In the genomic region with DNA sequence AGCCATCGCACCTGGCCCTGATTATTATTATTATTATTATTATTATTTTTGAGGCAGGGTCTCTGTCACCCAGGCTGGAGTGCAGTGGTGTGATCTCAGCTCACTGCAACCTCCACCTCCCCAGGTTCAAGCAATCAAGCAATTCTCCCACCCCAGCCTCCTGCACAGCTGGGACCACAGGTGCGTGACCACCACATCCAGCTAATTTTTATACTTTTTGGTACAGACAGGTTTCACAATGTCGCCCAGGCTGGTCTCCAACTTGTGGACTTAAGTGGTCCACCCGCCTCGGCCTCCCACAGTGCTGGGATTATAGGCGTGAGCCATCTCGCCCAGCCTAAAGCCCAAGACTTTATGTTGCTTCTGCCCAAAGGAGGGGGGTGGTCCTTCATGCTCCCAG, we compare ENCODE assay signal across 14 cellular contexts. TPM values are rescaled to one million over a fixed set of nuclear protein-coding genes. Genes with fewer than 3 reads are reported as not detected.
DNase-seq lines count a peak whose midpoint lies in the region; ATAC-seq and TF ChIP-seq lines count a peak whose summit lies in the region.
"Had no signal": no experiment of that assay in that cellular context is flagged by ENCODE, and none has a peak within 500 bp of the region (broad histone marks: within the 10 kb centered on the region; RNA-seq: fewer than 3 reads in every experiment).

No MANE protein-coding gene starts in this region.

- H3K4me3 ChIP-seq in left ventricle myocardium inferior (no peak overlapping the region), heart left ventricle (no peak overlapping the region), esophagus muscularis mucosa (no peak overlapping the region), tibial artery (no peak overlapping the region)
- H3K4me3 ChIP-seq: SJCRH30 had no signal

- ATAC-seq in heart left ventricle = no peak

- POLR2A ChIA-PET in activated CD4-positive, alpha-beta memory T cell treated with anti-CD3 and anti-CD28 coated beads, Interleukin-2, amount 10 ng/mL, durations not matched to agents 7 days and 5 days (lab: Charles Lee) = interaction anchor here (1.4 kb wide), 1 partner anchor 10 kb away, joined by 6 read pairs; no protein-coding TSS in a partner anchor

- H3K27me3 ChIP-seq in left ventricle myocardium inferior (ENCODE audit: low read depth) = peaks cover 20% of the 10 kb centered on the region
- H3K27me3 ChIP-seq in heart left ventricle = peaks cover 0 to 18% (median 0%) of the 10 kb centered on the region in 9 donors
- H3K27me3 ChIP-seq in esophagus muscularis mucosa = peaks cover 0 to 51% (median 0%) of the 10 kb centered on the region in 4 donors
- peaks cover 0 to 26% of the 10 kb centered on the region in 2 donors for H3K27me3 ChIP-seq in tibial artery
- H3K27me3 ChIP-seq: SJCRH30 had no signal

- TF ChIP-seq CTCF in left ventricle myocardium inferior (IDR thresholded peaks at IDR 0.05; ENCODE audit: borderline replicate concordance) (no peak), heart left ventricle (IDR thresholded peaks at IDR 0.05) (no peak), esophagus muscularis mucosa (IDR thresholded peaks at IDR 0.05) (no peak), tibial artery (IDR thresholded peaks at IDR 0.05) (no peak)

- H3K4me1 Mint-ChIP-seq in activated CD4-positive, alpha-beta memory T cell treated with anti-CD3 and anti-CD28 coated beads, Interleukin-2, amount 10 ng/mL, durations not matched to agents 7 days and 5 days = peaks cover 27% of the 10 kb centered on the region

- WGBS in heart left ventricle, 4 donors = 92 to 98% (median 97%) methylated on average over 7 of the region's 7 CpGs
- 93% methylated on average over 7 of the region's 7 CpGs for WGBS in esophagus muscularis mucosa

- TF ChIP-seq EP300 in esophagus muscularis mucosa (IDR thresholded peaks at IDR 0.05) = no peak

- H3K27ac ChIP-seq in left ventricle myocardium inferior (replicated peaks) = peak overlapping the region; percentile 16
- peak overlapping the region in 1 of 12 donors; percentile 1 for H3K27ac ChIP-seq in heart left ventricle
- peak overlapping the region in 3 of 4 donors; percentile 14 to 53 (median 27) for H3K27ac ChIP-seq in esophagus muscularis mucosa (replicated peaks in 1 of 4)
- H3K27ac ChIP-seq in substantia nigra (ENCODE audit: low read depth, low read length, poor library complexity, severe bottlenecking) = peak overlapping the region; percentile 21
- H3K27ac ChIP-seq in tibial artery = peak overlapping the region in 1 of 2 donors; percentile 64
- H3K27ac ChIP-seq: SJCRH30 had no signal

- no peak overlapping the region for H3K4me3 Mint-ChIP-seq in activated CD4-positive, alpha-beta memory T cell treated with anti-CD3 and anti-CD28 coated beads, Interleukin-2, amount 10 ng/mL, durations not matched to agents 7 days and 5 days

- H3K9me3 ChIP-seq in left ventricle myocardium inferior (replicated peaks) (no peaks in the 10 kb centered on the region), heart left ventricle (no peaks in the 10 kb centered on the region), esophagus muscularis mucosa (no peaks in the 10 kb centered on the region), tibial artery (no peaks in the 10 kb centered on the region)
- H3K9me3 ChIP-seq: SJCRH30 had no signal

- no peaks in the 10 kb centered on the region for H3K9me3 Mint-ChIP-seq in activated CD4-positive, alpha-beta memory T cell treated with anti-CD3 and anti-CD28 coated beads, Interleukin-2, amount 10 ng/mL, durations not matched to agents 7 days and 5 days

- H3K4me1 ChIP-seq in left ventricle myocardium inferior (peaks cover 7% of the 10 kb centered on the region), heart left ventricle (peaks cover 0 to 35% (median 3%) of the 10 kb centered on the region in 12 donors), esophagus muscularis mucosa (peaks cover 0 to 23% (median 6%) of the 10 kb centered on the region in 4 donors), tibial artery (peaks cover 0 to 12% (median 6%) of the 10 kb centered on the region in 4 donors)

- no peaks in the 10 kb centered on the region for H3K36me3 Mint-ChIP-seq in activated CD4-positive, alpha-beta memory T cell treated with anti-CD3 and anti-CD28 coated beads, Interleukin-2, amount 10 ng/mL, durations not matched to agents 7 days and 5 days (ENCODE audit: low read depth)

- H3K36me3 ChIP-seq in left ventricle myocardium inferior (no peaks in the 10 kb centered on the region), heart left ventricle (no peaks in the 10 kb centered on the region), esophagus muscularis mucosa (no peaks in the 10 kb centered on the region), tibial artery (no peaks in the 10 kb centered on the region)
- H3K36me3 ChIP-seq: SJCRH30 had no signal

- TF ChIP-seq POLR2A in heart left ventricle (IDR thresholded peaks at IDR 0.05) = no peak
- TF ChIP-seq POLR2A in esophagus muscularis mucosa (IDR thresholded peaks at IDR 0.05; ENCODE audit: low read depth) = no peak

- no peak overlapping the region for H3K27ac Mint-ChIP-seq in activated CD4-positive, alpha-beta memory T cell treated with anti-CD3 and anti-CD28 coated beads, Interleukin-2, amount 10 ng/mL, durations not matched to agents 7 days and 5 days

- H3K27me3 Mint-ChIP-seq in activated CD4-positive, alpha-beta memory T cell treated with anti-CD3 and anti-CD28 coated beads, Interleukin-2, amount 10 ng/mL, durations not matched to agents 7 days and 5 days = peaks cover 5% of the 10 kb centered on the region

- CTCF ChIA-PET in activated CD4-positive, alpha-beta memory T cell treated with anti-CD3 and anti-CD28 coated beads, Interleukin-2, amount 10 ng/mL, durations not matched to agents 7 days and 5 days (lab: Charles Lee) = interaction anchor here (0.9 to 2.2 kb wide), 2 partner anchors 12 to 51 kb away, joined by 4 to 8 read pairs; no protein-coding TSS in a partner anchor

- DNase-seq in left ventricle myocardium inferior (no peak), heart left ventricle (no peak), esophagus muscularis mucosa (ENCODE audit: extremely low spot score) (no peak), substantia nigra (lab: John Stamatoyannopoulos, UW) (no peak), putamen (ENCODE audit: low spot score) (no peak), tibial artery (no peak)
- DNase-seq in activated CD4-positive, alpha-beta memory T cell treated with anti-CD3 and anti-CD28 coated beads, Interleukin-2, amount 10 ng/mL, durations not matched to agents 7 days and 5 days = no peak
- no peak for DNase-seq in stimulated activated CD4-positive, alpha-beta T cell treated with anti-CD3 and anti-CD28 coated beads, Interleukin-2, amount 100 ng/mL, for 24 hours
- DNase-seq: 8988T, DMS 273 treated with DMSO at 0.1 percent for 48 hours, NCI-H187 treated with DMSO at 0.1 percent for 48 hours, NCI-H526 treated with DMSO at 0.1 percent for 48 hours, OCI-M1 had no signal

- intact Hi-C loops in left ventricle myocardium inferior (cut with micrococcal nuclease) = no loop called here
- intact Hi-C loops in heart left ventricle (cut with DNase I) = no loop called here
- intact Hi-C loops in esophagus muscularis mucosa (cut with DNase I) = no loop called here
- intact Hi-C loops in tibial artery (cut with DNase I; ENCODE audit: low total_unique reads) = no loop called here

RNA-seq across cellular contexts. Expression of a gene that starts 6.0 kb away (rescaled TPM):
- not detected for total RNA-seq in left ventricle myocardium inferior
- total RNA-seq in heart left ventricle = 1 to 10 TPM in 1 of 9 donors, not detected in 8; 3.6 TPM
- polyA plus RNA-seq in heart left ventricle = not detected
- total RNA-seq in esophagus muscularis mucosa = not detected
- not detected for total RNA-seq in activated CD4-positive, alpha-beta memory T cell treated with anti-CD3 and anti-CD28 coated beads, Interleukin-2, amount 10 ng/mL, durations not matched to agents 7 days and 5 days

RNA-seq across cellular contexts. Expression of a gene that starts 24.4 kb away (rescaled TPM):
- total RNA-seq in left ventricle myocardium inferior (9.4 TPM), heart left ventricle (10 to 100 TPM in 6 of 9 donors, 1 to 10 TPM in 3; 6.8 to 19.9 (median 11.8) TPM), esophagus muscularis mucosa (10 to 100 TPM; 11.2 to 30.0 (median 18.3) TPM)
- 10 to 100 TPM; 11.1 to 28.0 TPM for polyA plus RNA-seq in heart left ventricle
- 10 to 100 TPM; 85.4 to 89.4 TPM for total RNA-seq in activated CD4-positive, alpha-beta memory T cell treated with anti-CD3 and anti-CD28 coated beads, Interleukin-2, amount 10 ng/mL, durations not matched to agents 7 days and 5 days

RNA-seq across cellular contexts. Expression of a gene that starts 27.3 kb away (rescaled TPM):
- total RNA-seq in left ventricle myocardium inferior = 10.2 TPM
- 10 to 100 TPM in 6 of 9 donors, 1 to 10 TPM in 3; 6.7 to 13.0 (median 10.4) TPM for total RNA-seq in heart left ventricle
- 10 to 100 TPM in 1 of 2 donors, 1 to 10 TPM in 1; 9.8 to 15.0 TPM for polyA plus RNA-seq in heart left ventricle
- total RNA-seq in esophagus muscularis mucosa = 10 to 100 TPM; 13.7 to 23.9 (median 16.0) TPM
- 10 to 100 TPM; 45.5 TPM for total RNA-seq in activated CD4-positive, alpha-beta memory T cell treated with anti-CD3 and anti-CD28 coated beads, Interleukin-2, amount 10 ng/mL, durations not matched to agents 7 days and 5 days

RNA-seq across cellular contexts. Expression of a gene that starts 32.2 kb away (rescaled TPM):
- total RNA-seq in left ventricle myocardium inferior (74.2 TPM), heart left ventricle (100 to 1,000 TPM in 2 of 9 donors, 10 to 100 TPM in 7; 63.8 to 130 (median 91.9) TPM), esophagus muscularis mucosa (10 to 100 TPM; 26.2 to 71.2 (median 46.1) TPM)
- 10 to 100 TPM; 43.1 to 66.3 TPM for polyA plus RNA-seq in heart left ventricle
- 100 to 1,000 TPM; 147 to 152 TPM for total RNA-seq in activated CD4-positive, alpha-beta memory T cell treated with anti-CD3 and anti-CD28 coated beads, Interleukin-2, amount 10 ng/mL, durations not matched to agents 7 days and 5 days

RNA-seq across cellular contexts. Expression of a gene that starts 49.4 kb away (rescaled TPM):
- total RNA-seq in left ventricle myocardium inferior (48.7 TPM), heart left ventricle (10 to 100 TPM; 47.3 to 76.1 (median 55.3) TPM), esophagus muscularis mucosa (10 to 100 TPM; 18.2 to 44.1 (median 29.7) TPM)
- 10 to 100 TPM; 55.9 to 83.5 TPM for polyA plus RNA-seq in heart left ventricle
- total RNA-seq in activated CD4-positive, alpha-beta memory T cell treated with anti-CD3 and anti-CD28 coated beads, Interleukin-2, amount 10 ng/mL, durations not matched to agents 7 days and 5 days = 10 to 100 TPM; 38.1 to 39.2 TPM
